1 cellular context compared by ENCODE assay signal in the genomic region with DNA sequence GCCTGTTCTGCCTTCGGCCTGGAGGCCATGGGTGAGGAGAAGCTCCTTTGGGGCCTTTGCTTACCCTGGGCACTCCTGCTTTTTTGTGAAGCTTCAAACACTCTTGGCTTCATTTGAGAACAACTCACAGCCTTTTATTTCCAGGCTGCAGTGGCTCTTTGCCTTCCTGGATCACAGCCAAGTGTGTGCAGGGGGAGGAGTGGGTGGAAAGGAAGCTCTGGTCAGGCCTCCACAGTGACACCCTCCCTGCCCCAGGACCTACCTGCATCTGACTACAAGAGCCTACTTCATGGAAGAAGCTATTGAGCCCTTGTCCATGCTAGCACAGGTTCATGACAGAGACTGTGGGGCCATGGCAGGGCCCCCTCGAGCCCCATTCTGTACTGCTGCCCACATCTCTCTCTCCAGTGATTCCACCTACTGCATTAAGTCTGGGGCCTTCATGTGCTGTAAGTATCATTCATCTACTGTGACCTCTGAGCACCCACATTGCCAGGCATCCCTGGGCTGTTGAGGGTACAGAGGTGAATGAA.
TF ChIP-seq lines count a peak whose summit lies in the region.

No MANE protein-coding gene starts in this region.

TF ChIP-seq in HepG2, 621 proteins besides CTCF, POLR2A, EP300 and RAD21:
- TF ChIP-seq JARID2 (CRISPR knock-in tag; IDR thresholded peaks at IDR 0.05; ENCODE audit: insufficient replicate concordance) (no peak), HNRNPUL1 (IDR thresholded peaks at IDR 0.05; ENCODE audit: low read depth, low read length) (no peak), ZNF83 (CRISPR knock-in tag; IDR thresholded peaks at IDR 0.05; ENCODE audit: borderline replicate concordance) (no peak), KMT2B (CRISPR knock-in tag; IDR thresholded peaks at IDR 0.05) (no peak)
- TF ChIP-seq, protein P1, sequence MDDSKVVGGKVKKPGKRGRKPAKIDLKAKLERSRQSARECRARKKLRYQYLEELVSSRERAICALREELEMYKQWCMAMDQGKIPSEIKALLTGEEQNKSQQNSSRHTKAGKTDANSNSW (CRISPR knock-in tag; IDR thresholded peaks at IDR 0.05; ENCODE audit: borderline replicate concordance) = no peak
